1 cellular context compared by ENCODE assay signal in the genomic region with DNA sequence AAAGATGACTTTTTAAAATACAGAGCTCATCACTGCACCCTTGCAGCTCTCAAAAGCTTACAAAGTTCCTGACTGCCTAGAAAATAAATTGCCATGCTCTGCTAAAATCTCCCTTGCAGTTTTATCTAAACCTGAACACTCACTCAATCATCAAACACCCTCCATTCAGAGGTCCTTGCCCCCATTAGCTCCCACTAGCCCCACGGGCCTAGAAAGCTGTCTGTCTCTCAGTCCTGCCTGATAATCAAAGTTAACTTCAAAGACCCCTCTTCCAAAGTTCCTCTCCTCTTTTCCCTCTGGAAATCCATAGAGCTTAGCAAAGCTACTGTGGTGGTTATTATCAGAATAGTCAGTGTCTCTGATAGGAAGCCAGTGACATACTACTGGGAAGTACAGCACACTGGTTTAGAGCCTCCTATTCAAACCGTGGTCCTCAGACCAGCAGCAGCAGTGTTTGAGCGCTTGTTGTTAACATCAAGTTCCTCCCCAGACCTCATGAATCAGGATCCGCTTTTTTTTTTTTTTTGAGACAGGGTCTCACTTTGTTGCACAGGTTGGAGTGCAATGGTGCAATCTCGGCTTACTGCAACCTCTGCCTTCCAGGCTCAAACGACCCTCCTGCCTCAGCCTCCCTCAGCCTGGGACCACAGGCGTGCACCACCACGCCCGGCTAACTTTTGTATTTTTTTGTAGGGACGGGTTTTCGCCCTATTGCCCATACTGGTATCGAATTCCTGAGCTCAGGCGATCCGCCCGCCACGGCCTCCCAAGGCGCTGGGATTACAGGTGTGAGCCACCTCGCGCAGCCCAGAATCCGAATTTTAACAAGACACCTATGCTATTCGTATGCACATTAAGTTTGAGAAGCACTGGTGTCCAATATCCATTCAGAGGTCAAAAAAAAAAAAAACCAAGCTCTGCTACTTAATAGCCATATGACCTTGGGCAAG.
TF ChIP-seq lines count a peak whose summit lies in the region.

No MANE protein-coding gene starts in this region.

TF ChIP-seq in GM12878, 131 proteins besides CTCF, POLR2A, EP300 and RAD21:
- TF ChIP-seq, protein P1, sequence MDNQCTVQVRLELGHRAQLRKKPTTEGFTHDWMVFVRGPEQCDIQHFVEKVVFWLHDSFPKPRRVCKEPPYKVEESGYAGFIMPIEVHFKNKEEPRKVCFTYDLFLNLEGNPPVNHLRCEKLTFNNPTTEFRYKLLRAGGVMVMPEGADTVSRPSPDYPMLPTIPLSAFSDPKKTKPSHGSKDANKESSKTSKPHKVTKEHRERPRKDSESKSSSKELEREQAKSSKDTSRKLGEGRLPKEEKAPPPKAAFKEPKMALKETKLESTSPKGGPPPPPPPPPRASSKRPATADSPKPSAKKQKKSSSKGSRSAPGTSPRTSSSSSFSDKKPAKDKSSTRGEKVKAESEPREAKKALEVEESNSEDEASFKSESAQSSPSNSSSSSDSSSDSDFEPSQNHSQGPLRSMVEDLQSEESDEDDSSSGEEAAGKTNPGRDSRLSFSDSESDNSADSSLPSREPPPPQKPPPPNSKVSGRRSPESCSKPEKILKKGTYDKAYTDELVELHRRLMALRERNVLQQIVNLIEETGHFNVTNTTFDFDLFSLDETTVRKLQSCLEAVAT (IDR thresholded peaks at IDR 0.05), result no peak
- TF ChIP-seq ZNF384 (IDR thresholded peaks at IDR 0.05; ENCODE audit: borderline replicate concordance, low read depth, low read length), result peak; percentile 68
TF ChIP-seq in GM12878: peak in this region for 1.
